ENCODE assay signal across 8 cellular contexts in genomic region chr2:135797497-135798274, GRCh38. TPM values are rescaled to one million over a fixed set of nuclear protein-coding genes. Genes with fewer than 3 reads are reported as not detected.
A peak's percentile ranks its signal among the peaks of the same experiment; 100 is the strongest.
DNase-seq lines count a peak whose midpoint lies in the region; ATAC-seq and TF ChIP-seq lines count a peak whose summit lies in the region.

No MANE protein-coding gene starts in this region.

- peak; percentile 70 for ATAC-seq in GM19324 (IDR thresholded peaks at IDR 0.05; ENCODE audit: low FRiP score, unreplicated experiment)
- ATAC-seq in HG03558 (IDR thresholded peaks at IDR 0.05; ENCODE audit: extremely low read depth, unreplicated experiment) = peak; percentile 43

- peaks cover 28% of the 10 kb centered on the region for H3K9me3 Mint-ChIP-seq in activated CD4-positive, alpha-beta memory T cell treated with anti-CD3 and anti-CD28 coated beads for 36 hours

- H3K4me3 ChIP-seq in BE2C (ENCODE audit: low read depth, low read length) (no peak overlapping the region), dorsolateral prefrontal cortex (no peak overlapping the region)

- POLR2A ChIA-PET in activated CD4-positive, alpha-beta memory T cell treated with anti-CD3 and anti-CD28 coated beads for 36 hours (lab: Charles Lee) = no interaction called here

- H3K27me3 ChIP-seq in BE2C = no peaks in the 10 kb centered on the region
- H3K27me3 ChIP-seq in dorsolateral prefrontal cortex = no peaks in the 10 kb centered on the region

- TF ChIP-seq CTCF in BE2C (IDR thresholded peaks at IDR 0.05; ENCODE audit: low read depth, low read length) (peak; percentile 76), dorsolateral prefrontal cortex (IDR thresholded peaks at IDR 0.05 in 54 of 56, conservative IDR thresholded peaks at IDR 0.05 in 2 of 56; ENCODE audit: low read depth in 1 of 56, partially characterized antibody in 56 of 56) (peak; percentile 32 to 87 (median 79))

- peak; percentile 69 for DNase-seq in BE2C
- DNase-seq in NCI-H774 (lab: John Stamatoyannopoulos, UW) = peak; percentile 34
- DNase-seq in activated CD4-positive, alpha-beta memory T cell treated with anti-CD3 and anti-CD28 coated beads for 36 hours = peak; percentile 89
- peak in 9 of 10 donors; percentile 41 to 67 (median 58) for DNase-seq in dorsolateral prefrontal cortex
- peak; percentile 57 for DNase-seq in medulla oblongata (ENCODE audit: extremely low spot score)
- DNase-seq in stimulated activated CD8-positive, alpha-beta memory T cell treated with anti-CD3 and anti-CD28 coated beads, Interleukin-15, amount 100 ng/mL, for 48 hours (ENCODE audit: low read depth in 2 of 2) = peak; percentile 65 to 70

- H3K9me3 ChIP-seq in BE2C = no peaks in the 10 kb centered on the region

- CTCF ChIA-PET in activated CD4-positive, alpha-beta memory T cell treated with anti-CD3 and anti-CD28 coated beads for 36 hours (lab: Charles Lee) = interaction anchor here (0.6 to 6.5 kb wide), 43 partner anchors 8 to 808 kb away, joined by 3 to 77 read pairs (median 4); partner anchors contain the start of gene LCT

- no peaks in the 10 kb centered on the region for H3K4me1 ChIP-seq in BE2C

- no peaks in the 10 kb centered on the region for H3K27me3 Mint-ChIP-seq in activated CD4-positive, alpha-beta memory T cell treated with anti-CD3 and anti-CD28 coated beads for 36 hours

- no peaks in the 10 kb centered on the region for H3K36me3 ChIP-seq in BE2C

- H3K4me3 Mint-ChIP-seq in activated CD4-positive, alpha-beta memory T cell treated with anti-CD3 and anti-CD28 coated beads for 36 hours = no peak overlapping the region

- H3K27ac ChIP-seq in dorsolateral prefrontal cortex = no peak overlapping the region

- intact Hi-C loops in activated CD4-positive, alpha-beta memory T cell treated with anti-CD3 and anti-CD28 coated beads for 36 hours (cut with micrococcal nuclease) = loop anchor here (1.0 to 10.0 kb wide), 4 partner anchors 23 to 809 kb away; no protein-coding TSS in a partner anchor
- intact Hi-C loops in dorsolateral prefrontal cortex (cut with DNase I) = no loop called here

- peaks cover 6% of the 10 kb centered on the region for H3K36me3 Mint-ChIP-seq in activated CD4-positive, alpha-beta memory T cell treated with anti-CD3 and anti-CD28 coated beads for 36 hours

- H3K27ac Mint-ChIP-seq in activated CD4-positive, alpha-beta memory T cell treated with anti-CD3 and anti-CD28 coated beads for 36 hours = no peak overlapping the region

- H3K4me1 Mint-ChIP-seq in activated CD4-positive, alpha-beta memory T cell treated with anti-CD3 and anti-CD28 coated beads for 36 hours (ENCODE audit: low read depth) = peaks cover 12% of the 10 kb centered on the region

RNA-seq across cellular contexts. Expression of gene LCT, which starts 39.3 kb away (rescaled TPM):
- polyA plus RNA-seq in BE2C (2012; ENCODE audit: insufficient read depth, insufficient read length, low read depth) = not detected
- under 1 TPM; 0.02 to 0.05 TPM for total RNA-seq in activated CD4-positive, alpha-beta memory T cell treated with anti-CD3 and anti-CD28 coated beads for 36 hours
- total RNA-seq in dorsolateral prefrontal cortex = under 1 TPM in 26 of 120 experiments, not detected in 94; 0.06 to 0.25 (median 0.11) TPM

RNA-seq across cellular contexts. Expression of gene UBXN4, which starts 56.0 kb away (rescaled TPM):
- polyA plus RNA-seq in BE2C (2012; ENCODE audit: insufficient read depth, insufficient read length, low read depth) = 48.7 TPM
- 100 to 1,000 TPM; 107 TPM for total RNA-seq in activated CD4-positive, alpha-beta memory T cell treated with anti-CD3 and anti-CD28 coated beads for 36 hours
- 100 to 1,000 TPM in 53 of 120 experiments, 10 to 100 TPM in 67; 67.0 to 134 (median 97.3) TPM for total RNA-seq in dorsolateral prefrontal cortex

Comparison
In these comparisons a context has a peak if more than half of its experiments do, and no peak if none do; other contexts are left out.
1. DNase-seq: peak in every context shown above with its lines; median percentile 89 in activated CD4-positive, alpha-beta memory T cell treated with anti-CD3 and anti-CD28 coated beads for 36 hours; 69 in BE2C; 68 in stimulated activated CD8-positive, alpha-beta memory T cell treated with anti-CD3 and anti-CD28 coated beads, Interleukin-15, amount 100 ng/mL, for 48 hours; 58 in dorsolateral prefrontal cortex; 57 in medulla oblongata; 34 in NCI-H774.